Comparison of ENCODE assay signal across 19 cellular contexts in genomic region chr12:61530456-61530855, GRCh38.
A peak's percentile ranks its signal among the peaks of the same experiment; 100 is the strongest.
DNase-seq lines count a peak whose midpoint lies in the region; ATAC-seq, FAIRE-seq and TF ChIP-seq lines count a peak whose summit lies in the region.
"Had no signal": no experiment of that assay in that cellular context is flagged by ENCODE, and none has a peak within 500 bp of the region (broad histone marks: within the 10 kb centered on the region; RNA-seq: fewer than 3 reads in every experiment).

No MANE protein-coding gene starts in this region.

- CTCF ChIA-PET in PC-3 (lab: Charles Lee) (no interaction called here), WTC11 (lab: Charles Lee) (no interaction called here)

- H3K27ac Mint-ChIP-seq in WTC11: no peak overlapping the region
- H3K27ac Mint-ChIP-seq: B cell; CD8-positive, alpha-beta T cell; H9 had no signal

- no peaks in the 10 kb centered on the region for H3K36me3 ChIP-seq in PC-3 (ENCODE audit: low read depth, low read length)
- no peaks in the 10 kb centered on the region for H3K36me3 ChIP-seq in bronchial epithelial cell (ENCODE audit: control insufficient read depth, insufficient read depth, low read length)
- H3K36me3 ChIP-seq: BLaER1 treated with 17β-estradiol and CSF1 and Interleukin-3, amounts not matched to agents 10 nM and 100 nM had no signal

- H3K79me2 ChIP-seq in PC-3 (ENCODE audit: low read length): no peaks in the 10 kb centered on the region

- BruUV-seq in PC-3 (replicated peaks; lab: Mats Ljungman, UMichigan): no TSS peak

- H2AFZ ChIP-seq in PC-3 (ENCODE audit: low read length): no peak overlapping the region

- intact Hi-C loops in PC-3 (cut with micrococcal nuclease): loop anchor here (10.0 kb wide), 1 partner anchor 1036 kb away; no protein-coding TSS in a partner anchor

- peaks cover 5% of the 10 kb centered on the region; the same call in 1 of the 2 replicates for H3K4me1 ChIP-seq in PC-3 (ENCODE audit: insufficient read depth, low read length)
- H3K4me1 ChIP-seq: BLaER1 treated with 17β-estradiol and CSF1 and Interleukin-3, amounts not matched to agents 10 nM and 100 nM had no signal

- H3K4me3 Mint-ChIP-seq in WTC11: no peak overlapping the region
- H3K4me3 Mint-ChIP-seq: B cell; CD8-positive, alpha-beta T cell; H9 had no signal

- H3K9me3 Mint-ChIP-seq in WTC11: peaks cover 5% of the 10 kb centered on the region; the same call in 1 of the 2 replicates
- H3K9me3 Mint-ChIP-seq: H9 had no signal

- H3K36me3 Mint-ChIP-seq in WTC11: no peaks in the 10 kb centered on the region
- H3K36me3 Mint-ChIP-seq: CD8-positive, alpha-beta T cell had no signal

- TF ChIP-seq CTCF in PC-3 (conservative IDR thresholded peaks at IDR 0.05; ENCODE audit: low read depth, low read length): no peak
- no peak for TF ChIP-seq CTCF in bronchial epithelial cell (IDR thresholded peaks at IDR 0.05; ENCODE audit: insufficient read depth, low read length, severe bottlenecking)
- no peak for TF ChIP-seq CTCF in WTC11 (IDR thresholded peaks at IDR 0.05)

- H4K20me1 ChIP-seq in PC-3 (ENCODE audit: low read length): no peaks in the 10 kb centered on the region
- H4K20me1 ChIP-seq: BLaER1 treated with 17β-estradiol and CSF1 and Interleukin-3, amounts not matched to agents 10 nM and 100 nM had no signal

- ATAC-seq in PC-3: peak; percentile 86
- no peak for ATAC-seq in HG02840 (IDR thresholded peaks at IDR 0.05; ENCODE audit: low FRiP score, unreplicated experiment)
- no peak for ATAC-seq in GM21381 (IDR thresholded peaks at IDR 0.05; ENCODE audit: unreplicated experiment)
- ATAC-seq in WTC11: no peak
- ATAC-seq: CD8-positive, alpha-beta T cell had no signal

- no peak overlapping the region for H3K9ac ChIP-seq in PC-3 (ENCODE audit: low read length)
- H3K9ac ChIP-seq: BLaER1 treated with 17β-estradiol and CSF1 and Interleukin-3, amounts not matched to agents 10 nM and 100 nM had no signal

- H3K4me1 Mint-ChIP-seq in WTC11: no peaks in the 10 kb centered on the region
- H3K4me1 Mint-ChIP-seq: B cell had no signal

- no peak overlapping the region for H3K4me3 ChIP-seq in PC-3 (ENCODE audit: low read length)
- no peak overlapping the region for H3K4me3 ChIP-seq in bronchial epithelial cell (ENCODE audit: low read depth, low read length)
- H3K4me3 ChIP-seq: BLaER1 treated with 17β-estradiol and CSF1 and Interleukin-3, amounts not matched to agents 10 nM and 100 nM had no signal

- no peaks in the 10 kb centered on the region for H3F3A ChIP-seq in PC-3 (ENCODE audit: low read length, unreplicated experiment)

- H3K27me3 ChIP-seq in PC-3 (ENCODE audit: low read length) (no peaks in the 10 kb centered on the region), bronchial epithelial cell (ENCODE audit: control insufficient read depth, insufficient read depth, low read length) (no peaks in the 10 kb centered on the region)
- H3K27me3 ChIP-seq: BLaER1 treated with 17β-estradiol and CSF1 and Interleukin-3, amounts not matched to agents 10 nM and 100 nM had no signal

- no peaks in the 10 kb centered on the region for H3K9me2 ChIP-seq in PC-3 (replicated peaks; ENCODE audit: low read length)

- POLR2A ChIA-PET in PC-3 (lab: Charles Lee; ENCODE audit: unreplicated experiment): interaction anchor here (0.6 kb wide), 1 partner anchor 238 kb away, joined by 8 read pairs; no protein-coding TSS in a partner anchor
- POLR2A ChIA-PET in WTC11 (lab: Charles Lee): no interaction called here

- H3K27me3 Mint-ChIP-seq in WTC11 (ENCODE audit: low read depth): no peaks in the 10 kb centered on the region
- H3K27me3 Mint-ChIP-seq: B cell had no signal

- H3K4me2 ChIP-seq in PC-3 (ENCODE audit: low read length): no peak overlapping the region
- H3K4me2 ChIP-seq: BLaER1 treated with 17β-estradiol and CSF1 and Interleukin-3, amounts not matched to agents 10 nM and 100 nM had no signal

- FAIRE-seq in bronchial epithelial cell (lab: Jason Lieb, UNC): no peak
- no peak for FAIRE-seq in urothelium cell line (lab: Jason Lieb, UNC)
- FAIRE-seq: H1, HTR-8/SVneo had no signal

- H3K9me3 ChIP-seq in PC-3 (ENCODE audit: low read length): 0 out of 2 replicates have a peak, but pooled peaks cover 4% of the 10 kb centered on the region
- H3K9me3 ChIP-seq: BLaER1 treated with 17β-estradiol and CSF1 and Interleukin-3, amounts not matched to agents 10 nM and 100 nM had no signal

- H3K27ac ChIP-seq in PC-3 (ENCODE audit: low read length): no peak overlapping the region
- H3K27ac ChIP-seq: BLaER1 treated with 17β-estradiol and CSF1 and Interleukin-3, amounts not matched to agents 10 nM and 100 nM; HL-60 had no signal

- DNase-seq in A172 (ENCODE audit: low spot score): peak; percentile 14
- DNase-seq in PC-3: peak; percentile 58
- DNase-seq in bronchial epithelial cell (ENCODE audit: low read depth): peak; percentile 61
- peak; percentile 11 for DNase-seq in urothelium cell line (ENCODE audit: low spot score)
- no peak for DNase-seq in WTC11 (ENCODE audit: low spot score)
- DNase-seq: 8988T; Calu3; CD8-positive, alpha-beta T cell; DMS79 treated with DMSO at 0.1 percent for 48 hours; GF-D8; H9; IMR-90 had no signal

TF ChIP-seq in WTC11, 78 proteins besides CTCF, POLR2A, EP300 and RAD21:
- TF ChIP-seq STAT6 (CRISPR knock-in tag; conservative IDR thresholded peaks at IDR 0.05; ENCODE audit: low read depth) (no peak), ZMAT4 (CRISPR knock-in tag; IDR thresholded peaks at IDR 0.05) (no peak)
- TF ChIP-seq, protein P1, sequence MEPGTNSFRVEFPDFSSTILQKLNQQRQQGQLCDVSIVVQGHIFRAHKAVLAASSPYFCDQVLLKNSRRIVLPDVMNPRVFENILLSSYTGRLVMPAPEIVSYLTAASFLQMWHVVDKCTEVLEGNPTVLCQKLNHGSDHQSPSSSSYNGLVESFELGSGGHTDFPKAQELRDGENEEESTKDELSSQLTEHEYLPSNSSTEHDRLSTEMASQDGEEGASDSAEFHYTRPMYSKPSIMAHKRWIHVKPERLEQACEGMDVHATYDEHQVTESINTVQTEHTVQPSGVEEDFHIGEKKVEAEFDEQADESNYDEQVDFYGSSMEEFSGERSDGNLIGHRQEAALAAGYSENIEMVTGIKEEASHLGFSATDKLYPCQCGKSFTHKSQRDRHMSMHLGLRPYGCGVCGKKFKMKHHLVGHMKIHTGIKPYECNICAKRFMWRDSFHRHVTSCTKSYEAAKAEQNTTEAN (CRISPR knock-in tag; IDR thresholded peaks at IDR 0.05): no peak
TF ChIP-seq in WTC11: peak in this region for 0.
